ENCODE assay signal across 8 cellular contexts in genomic region chr1:15799004-15799867, GRCh38. TPM values are rescaled to one million over a fixed set of nuclear protein-coding genes. Genes with fewer than 3 reads are reported as not detected.
DNase-seq lines count a peak whose midpoint lies in the region; ATAC-seq, FAIRE-seq and TF ChIP-seq lines count a peak whose summit lies in the region.

No MANE protein-coding gene starts in this region.

- peak overlapping the region; percentile 88 for H3K4me2 ChIP-seq in keratinocyte (ENCODE audit: control insufficient read depth, extremely low read depth, insufficient read depth, low read depth, low read length)

- H3K79me2 ChIP-seq in keratinocyte (ENCODE audit: control insufficient read depth, insufficient read depth, low read length), result no peaks in the 10 kb centered on the region

- H3K4me3 ChIP-seq in keratinocyte (ENCODE audit: control insufficient read depth in 2 of 3, extremely low read depth in 1 of 3, insufficient read depth in 2 of 3, low read depth in 1 of 3, low read length in 3 of 3), result peak overlapping the region in 2 of 3 experiments; percentile 10 to 61

- H3K27me3 Mint-ChIP-seq in activated CD4-positive, alpha-beta memory T cell treated with anti-CD3 and anti-CD28 coated beads for 36 hours, result peaks cover 1% of the 10 kb centered on the region
- peaks cover 8% of the 10 kb centered on the region for H3K27me3 Mint-ChIP-seq in activated CD4-positive, alpha-beta memory T cell treated with anti-CD3 and anti-CD28 coated beads, Interleukin-2, amount 10 ng/mL, durations not matched to agents 7 days and 5 days
- peaks cover 24% of the 10 kb centered on the region for H3K27me3 Mint-ChIP-seq in stimulated activated naive CD8-positive, alpha-beta T cell treated with anti-CD3 and anti-CD28 coated beads, Interleukin-15, amount 100 ng/mL, for 72 hours
- H3K27me3 Mint-ChIP-seq in activated CD4-positive, alpha-beta T cell treated with anti-CD3 and anti-CD28 coated beads, Interleukin-2, amount 10 ng/mL, durations not matched to agents 24 days and 14 days, result peaks cover 12% of the 10 kb centered on the region

- H3K27ac Mint-ChIP-seq in activated CD4-positive, alpha-beta memory T cell treated with anti-CD3 and anti-CD28 coated beads for 36 hours, result no peak overlapping the region
- no peak overlapping the region for H3K27ac Mint-ChIP-seq in activated CD4-positive, alpha-beta memory T cell treated with anti-CD3 and anti-CD28 coated beads, Interleukin-2, amount 10 ng/mL, durations not matched to agents 7 days and 5 days
- peak overlapping the region in 1 of 2 donors; percentile 14 for H3K27ac Mint-ChIP-seq in stimulated activated naive CD8-positive, alpha-beta T cell treated with anti-CD3 and anti-CD28 coated beads, Interleukin-15, amount 100 ng/mL, for 72 hours
- no peak overlapping the region for H3K27ac Mint-ChIP-seq in activated CD4-positive, alpha-beta T cell treated with anti-CD3 and anti-CD28 coated beads, Interleukin-2, amount 10 ng/mL, durations not matched to agents 24 days and 14 days

- no peaks in the 10 kb centered on the region for H3K36me3 ChIP-seq in keratinocyte (ENCODE audit: control insufficient read depth in 2 of 2, extremely low read depth in 1 of 2, insufficient read depth in 2 of 2, low read length in 2 of 2)

- TF ChIP-seq CTCF in keratinocyte (optimal IDR thresholded peaks at IDR 0.05 in 1 of 3, IDR thresholded peaks at IDR 0.05 in 1 of 3, conservative IDR thresholded peaks at IDR 0.05 in 1 of 3; ENCODE audit: extremely low read depth in 1 of 3, insufficient read depth in 2 of 3, low read length in 3 of 3), result no peak

- no peak overlapping the region for H3K4me3 Mint-ChIP-seq in activated CD4-positive, alpha-beta memory T cell treated with anti-CD3 and anti-CD28 coated beads for 36 hours
- H3K4me3 Mint-ChIP-seq in activated CD4-positive, alpha-beta memory T cell treated with anti-CD3 and anti-CD28 coated beads, Interleukin-2, amount 10 ng/mL, durations not matched to agents 7 days and 5 days, result no peak overlapping the region
- no peak overlapping the region for H3K4me3 Mint-ChIP-seq in stimulated activated naive CD8-positive, alpha-beta T cell treated with anti-CD3 and anti-CD28 coated beads, Interleukin-15, amount 100 ng/mL, for 72 hours
- no peak overlapping the region for H3K4me3 Mint-ChIP-seq in activated CD4-positive, alpha-beta T cell treated with anti-CD3 and anti-CD28 coated beads, Interleukin-2, amount 10 ng/mL, durations not matched to agents 24 days and 14 days

- CTCF ChIA-PET in activated CD4-positive, alpha-beta memory T cell treated with anti-CD3 and anti-CD28 coated beads for 36 hours (lab: Charles Lee), result interaction anchor here (1.0 to 2.8 kb wide), 2 partner anchors 7 to 256 kb away, joined by 4 to 15 read pairs; no protein-coding TSS in a partner anchor
- CTCF ChIA-PET in activated CD4-positive, alpha-beta memory T cell treated with anti-CD3 and anti-CD28 coated beads, Interleukin-2, amount 10 ng/mL, durations not matched to agents 7 days and 5 days (lab: Charles Lee), result interaction anchor here (5.8 kb wide), 1 partner anchor 16 kb away, joined by 18 read pairs; no protein-coding TSS in a partner anchor

- peak; percentile 36 for DNase-seq in activated CD4-positive, alpha-beta memory T cell treated with anti-CD3 and anti-CD28 coated beads for 36 hours
- no peak for DNase-seq in activated CD4-positive, alpha-beta memory T cell treated with anti-CD3 and anti-CD28 coated beads, Interleukin-2, amount 10 ng/mL, durations not matched to agents 7 days and 5 days
- DNase-seq in amniotic epithelial cell (ENCODE audit: low read depth) (peak; percentile 96), keratinocyte (ENCODE audit: low read depth, low spot score) (peak; percentile 92)
- DNase-seq in stimulated activated naive CD8-positive, alpha-beta T cell treated with anti-CD3 and anti-CD28 coated beads, Interleukin-15, amount 100 ng/mL, for 72 hours, result peak in 1 of 2 donors; percentile 14
- no peak for DNase-seq in activated CD4-positive, alpha-beta T cell treated with anti-CD3 and anti-CD28 coated beads, Interleukin-2, amount 10 ng/mL, durations not matched to agents 24 days and 14 days

- ATAC-seq in stimulated activated naive CD8-positive, alpha-beta T cell treated with anti-CD3 and anti-CD28 coated beads, Interleukin-15, amount 100 ng/mL, for 72 hours, result peak; percentile 70
- ATAC-seq in GM21526 (IDR thresholded peaks at IDR 0.05; ENCODE audit: low FRiP score, unreplicated experiment) (no peak), HG02588 (IDR thresholded peaks at IDR 0.05; ENCODE audit: unreplicated experiment) (no peak)

- H3K9me3 Mint-ChIP-seq in activated CD4-positive, alpha-beta memory T cell treated with anti-CD3 and anti-CD28 coated beads for 36 hours, result no peaks in the 10 kb centered on the region
- H3K9me3 Mint-ChIP-seq in activated CD4-positive, alpha-beta memory T cell treated with anti-CD3 and anti-CD28 coated beads, Interleukin-2, amount 10 ng/mL, durations not matched to agents 7 days and 5 days, result no peaks in the 10 kb centered on the region
- H3K9me3 Mint-ChIP-seq in stimulated activated naive CD8-positive, alpha-beta T cell treated with anti-CD3 and anti-CD28 coated beads, Interleukin-15, amount 100 ng/mL, for 72 hours, result no peaks in the 10 kb centered on the region
- H3K9me3 Mint-ChIP-seq in activated CD4-positive, alpha-beta T cell treated with anti-CD3 and anti-CD28 coated beads, Interleukin-2, amount 10 ng/mL, durations not matched to agents 24 days and 14 days, result no peaks in the 10 kb centered on the region

- no peaks in the 10 kb centered on the region for H3K9me3 ChIP-seq in keratinocyte (ENCODE audit: control insufficient read depth, low read depth, low read length)

- no peak overlapping the region for H2AFZ ChIP-seq in keratinocyte (ENCODE audit: control insufficient read depth, low read length)

- peak overlapping the region; percentile 99 for H3K27ac ChIP-seq in keratinocyte (ENCODE audit: control insufficient read depth, insufficient read depth, low read length)

- intact Hi-C loops in activated CD4-positive, alpha-beta memory T cell treated with anti-CD3 and anti-CD28 coated beads for 36 hours (cut with micrococcal nuclease), result no loop called here
- intact Hi-C loops in activated CD4-positive, alpha-beta T cell treated with anti-CD3 and anti-CD28 coated beads, Interleukin-2, amount 10 ng/mL, durations not matched to agents 24 days and 14 days (cut with micrococcal nuclease), result no loop called here

- peaks cover 68% of the 10 kb centered on the region for H3K4me1 ChIP-seq in keratinocyte (ENCODE audit: control insufficient read depth, extremely low read depth, insufficient read depth, low read length)

- no peaks in the 10 kb centered on the region for H4K20me1 ChIP-seq in keratinocyte (ENCODE audit: control insufficient read depth, extremely low read depth, insufficient read depth, low read length)

- H3K27me3 ChIP-seq in keratinocyte (ENCODE audit: control insufficient read depth, extremely low read depth, insufficient read depth, low read length), result no peaks in the 10 kb centered on the region

- peak overlapping the region; percentile 89 for H3K9ac ChIP-seq in keratinocyte (ENCODE audit: control insufficient read depth, extremely low read depth, insufficient read depth, low read length)

- H3K36me3 Mint-ChIP-seq in activated CD4-positive, alpha-beta memory T cell treated with anti-CD3 and anti-CD28 coated beads for 36 hours, result no peaks in the 10 kb centered on the region
- H3K36me3 Mint-ChIP-seq in activated CD4-positive, alpha-beta memory T cell treated with anti-CD3 and anti-CD28 coated beads, Interleukin-2, amount 10 ng/mL, durations not matched to agents 7 days and 5 days (ENCODE audit: low read depth), result no peaks in the 10 kb centered on the region
- no peaks in the 10 kb centered on the region for H3K36me3 Mint-ChIP-seq in activated CD4-positive, alpha-beta T cell treated with anti-CD3 and anti-CD28 coated beads, Interleukin-2, amount 10 ng/mL, durations not matched to agents 24 days and 14 days (ENCODE audit: low read depth)

- FAIRE-seq in keratinocyte (lab: Jason Lieb, UNC), result peak; percentile 44

- H3K9me1 ChIP-seq in keratinocyte (ENCODE audit: control insufficient read depth, extremely low read depth, insufficient read depth, low read length), result peaks cover 4% of the 10 kb centered on the region

- dilution Hi-C loops in keratinocyte (cut with MboI; ENCODE audit: extremely low pct_ligation_motif_present, low sequenced_read_pairs), result no loop called here

- H3K4me1 Mint-ChIP-seq in activated CD4-positive, alpha-beta memory T cell treated with anti-CD3 and anti-CD28 coated beads for 36 hours (ENCODE audit: low read depth), result peaks cover 3% of the 10 kb centered on the region
- H3K4me1 Mint-ChIP-seq in activated CD4-positive, alpha-beta memory T cell treated with anti-CD3 and anti-CD28 coated beads, Interleukin-2, amount 10 ng/mL, durations not matched to agents 7 days and 5 days, result no peaks in the 10 kb centered on the region
- H3K4me1 Mint-ChIP-seq in stimulated activated naive CD8-positive, alpha-beta T cell treated with anti-CD3 and anti-CD28 coated beads, Interleukin-15, amount 100 ng/mL, for 72 hours, result peaks cover 19% of the 10 kb centered on the region
- H3K4me1 Mint-ChIP-seq in activated CD4-positive, alpha-beta T cell treated with anti-CD3 and anti-CD28 coated beads, Interleukin-2, amount 10 ng/mL, durations not matched to agents 24 days and 14 days, result peaks cover 12% of the 10 kb centered on the region

- POLR2A ChIA-PET in activated CD4-positive, alpha-beta memory T cell treated with anti-CD3 and anti-CD28 coated beads for 36 hours (lab: Charles Lee), result no interaction called here
- POLR2A ChIA-PET in activated CD4-positive, alpha-beta memory T cell treated with anti-CD3 and anti-CD28 coated beads, Interleukin-2, amount 10 ng/mL, durations not matched to agents 7 days and 5 days (lab: Charles Lee), result interaction anchor here (0.7 kb wide), 1 partner anchor 176 kb away, joined by 4 read pairs; no protein-coding TSS in a partner anchor

RNA-seq across cellular contexts. Expression of gene UQCRHL, which starts 8.2 kb away (rescaled TPM):
- 1 to 10 TPM; 2.0 to 2.5 TPM for total RNA-seq in activated CD4-positive, alpha-beta memory T cell treated with anti-CD3 and anti-CD28 coated beads for 36 hours
- 1 to 10 TPM; 1.5 to 1.6 TPM for total RNA-seq in activated CD4-positive, alpha-beta memory T cell treated with anti-CD3 and anti-CD28 coated beads, Interleukin-2, amount 10 ng/mL, durations not matched to agents 7 days and 5 days
- 2.6 to 14.0 TPM (median 4.6 TPM) in 3 replicates for polyA plus RNA-seq in keratinocyte
- polyA plus RNA-seq in keratinocyte (2011; ENCODE audit: low read depth), result 2.5 TPM
- polyA plus RNA-seq in keratinocyte (2011; cell fraction: cytosol; rRNA removed), result 6.8 and 8.4 TPM in 2 replicates
- polyA plus RNA-seq in keratinocyte (2011; cell fraction: nucleus; rRNA removed), result 2.1 TPM in 2 replicates
- 2.6 and 4.3 TPM in 2 replicates for polyA plus RNA-seq in keratinocyte (2012; ENCODE audit: low replicate concordance)
- 0.23 to 0.77 TPM in 2 of 3 replicates, not detected in the other for polyA minus RNA-seq in keratinocyte
- 8.2 TPM for polyA minus RNA-seq in keratinocyte (2011; cell fraction: cytosol; rRNA and poly(A)+ RNA removed)
- 0.21 TPM in 1 of 2 replicates, not detected in the other for polyA minus RNA-seq in keratinocyte (2011; cell fraction: nucleus; rRNA and poly(A)+ RNA removed)
- 1.5 TPM in 2 replicates for total RNA-seq in activated CD4-positive, alpha-beta T cell treated with anti-CD3 and anti-CD28 coated beads, Interleukin-2, amount 10 ng/mL, durations not matched to agents 24 days and 14 days

RNA-seq across cellular contexts. Expression of gene FBLIM1, which starts 40.6 kb away (rescaled TPM):
- total RNA-seq in activated CD4-positive, alpha-beta memory T cell treated with anti-CD3 and anti-CD28 coated beads for 36 hours, result under 1 TPM in 1 of 2 experiments, not detected in 1; 0.05 TPM
- not detected for total RNA-seq in activated CD4-positive, alpha-beta memory T cell treated with anti-CD3 and anti-CD28 coated beads, Interleukin-2, amount 10 ng/mL, durations not matched to agents 7 days and 5 days
- polyA plus RNA-seq in keratinocyte, result 144 to 223 TPM (median 185 TPM) in 3 replicates
- polyA plus RNA-seq in keratinocyte (2011; ENCODE audit: low read depth), result 23.5 TPM
- 117 and 227 TPM in 2 replicates for polyA plus RNA-seq in keratinocyte (2011; cell fraction: cytosol; rRNA removed)
- polyA plus RNA-seq in keratinocyte (2011; cell fraction: nucleus; rRNA removed), result 304 and 450 TPM in 2 replicates
- 121 and 176 TPM in 2 replicates for polyA plus RNA-seq in keratinocyte (2012; ENCODE audit: low replicate concordance)
- 87.9 to 246 TPM (median 131 TPM) in 3 replicates for polyA minus RNA-seq in keratinocyte
- polyA minus RNA-seq in keratinocyte (2011; cell fraction: cytosol; rRNA and poly(A)+ RNA removed), result 300 TPM
- 125 and 154 TPM in 2 replicates for polyA minus RNA-seq in keratinocyte (2011; cell fraction: nucleus; rRNA and poly(A)+ RNA removed)
- not detected in 2 replicates for total RNA-seq in activated CD4-positive, alpha-beta T cell treated with anti-CD3 and anti-CD28 coated beads, Interleukin-2, amount 10 ng/mL, durations not matched to agents 24 days and 14 days

RNA-seq across cellular contexts. Expression of gene SPEN, which starts 48.3 kb away (rescaled TPM):
- total RNA-seq in activated CD4-positive, alpha-beta memory T cell treated with anti-CD3 and anti-CD28 coated beads for 36 hours, result 10 to 100 TPM; 37.0 to 41.9 TPM
- total RNA-seq in activated CD4-positive, alpha-beta memory T cell treated with anti-CD3 and anti-CD28 coated beads, Interleukin-2, amount 10 ng/mL, durations not matched to agents 7 days and 5 days, result 10 to 100 TPM; 52.1 to 52.5 TPM
- 4.9 to 9.1 TPM (median 8.9 TPM) in 3 replicates for polyA plus RNA-seq in keratinocyte
- polyA plus RNA-seq in keratinocyte (2011; ENCODE audit: low read depth), result 22.5 TPM
- polyA plus RNA-seq in keratinocyte (2011; cell fraction: cytosol; rRNA removed), result 6.3 and 6.9 TPM in 2 replicates
- polyA plus RNA-seq in keratinocyte (2011; cell fraction: nucleus; rRNA removed), result 46.7 and 46.9 TPM in 2 replicates
- 25.0 and 35.6 TPM in 2 replicates for polyA plus RNA-seq in keratinocyte (2012; ENCODE audit: low replicate concordance)
- polyA minus RNA-seq in keratinocyte, result 18.8 to 84.5 TPM (median 42.0 TPM) in 3 replicates
- 6.7 TPM for polyA minus RNA-seq in keratinocyte (2011; cell fraction: cytosol; rRNA and poly(A)+ RNA removed)
- 30.5 and 60.2 TPM in 2 replicates for polyA minus RNA-seq in keratinocyte (2011; cell fraction: nucleus; rRNA and poly(A)+ RNA removed)
- 89.1 and 94.1 TPM in 2 replicates for total RNA-seq in activated CD4-positive, alpha-beta T cell treated with anti-CD3 and anti-CD28 coated beads, Interleukin-2, amount 10 ng/mL, durations not matched to agents 24 days and 14 days

RNA-seq across cellular contexts. Expression of gene TMEM82, which starts 56.9 kb away (rescaled TPM):
- not detected for total RNA-seq in activated CD4-positive, alpha-beta memory T cell treated with anti-CD3 and anti-CD28 coated beads for 36 hours
- total RNA-seq in activated CD4-positive, alpha-beta memory T cell treated with anti-CD3 and anti-CD28 coated beads, Interleukin-2, amount 10 ng/mL, durations not matched to agents 7 days and 5 days, result not detected
- polyA plus RNA-seq in keratinocyte, result not detected in 3 replicates
- not detected for polyA plus RNA-seq in keratinocyte (2011; ENCODE audit: low read depth)
- polyA plus RNA-seq in keratinocyte (2011; cell fraction: cytosol; rRNA removed), result not detected in 2 replicates
- not detected in 2 replicates for polyA plus RNA-seq in keratinocyte (2011; cell fraction: nucleus; rRNA removed)
- polyA plus RNA-seq in keratinocyte (2012; ENCODE audit: low replicate concordance), result not detected in 2 replicates
- polyA minus RNA-seq in keratinocyte, result not detected in 3 replicates
- not detected for polyA minus RNA-seq in keratinocyte (2011; cell fraction: cytosol; rRNA and poly(A)+ RNA removed)
- polyA minus RNA-seq in keratinocyte (2011; cell fraction: nucleus; rRNA and poly(A)+ RNA removed), result not detected in 2 replicates
- total RNA-seq in activated CD4-positive, alpha-beta T cell treated with anti-CD3 and anti-CD28 coated beads, Interleukin-2, amount 10 ng/mL, durations not matched to agents 24 days and 14 days, result not detected in 2 replicates

Comparison
In these comparisons a context has a peak if more than half of its experiments do, and no peak if none do; other contexts are left out.
1. DNase-seq: peak in activated CD4-positive, alpha-beta memory T cell treated with anti-CD3 and anti-CD28 coated beads for 36 hours (single experiment), amniotic epithelial cell (single experiment) and keratinocyte (single experiment); none in activated CD4-positive, alpha-beta memory T cell treated with anti-CD3 and anti-CD28 coated beads, Interleukin-2, amount 10 ng/mL, durations not matched to agents 7 days and 5 days (single experiment) and activated CD4-positive, alpha-beta T cell treated with anti-CD3 and anti-CD28 coated beads, Interleukin-2, amount 10 ng/mL, durations not matched to agents 24 days and 14 days (single experiment).